Comparison of ENCODE assay signal across 8 cellular contexts in genomic region chr20:58850693-58851174, GRCh38. TPM values are rescaled to one million over a fixed set of nuclear protein-coding genes. Genes with fewer than 3 reads are reported as not detected.
DNase-seq lines count a peak whose midpoint lies in the region; ATAC-seq, FAIRE-seq and TF ChIP-seq lines count a peak whose summit lies in the region.

TSS of gene GNAS-AS1 (minus strand) at chr20:58850902.

- peak; percentile 81 for ATAC-seq in HG03108 (IDR thresholded peaks at IDR 0.05; ENCODE audit: unreplicated experiment)
- ATAC-seq in left cardiac atrium, result peak; percentile 91 to 93

- H3K4me3 Mint-ChIP-seq in activated naive CD8-positive, alpha-beta T cell treated with anti-CD3 and anti-CD28 coated beads for 36 hours, result peak within 1 kb of the TSS; percentile 84

- TF ChIP-seq POLR2A in GM18951 (IDR thresholded peaks at IDR 0.05; ENCODE audit: extremely low read depth, insufficient read depth, insufficient read length), result peak; percentile 68

- DNase-seq in SK-MEL-5 (ENCODE audit: low read depth, low spot score) (peak; percentile 83), left cardiac atrium (peak; percentile 78), renal cortical epithelial cell (ENCODE audit: low read depth) (peak; percentile 60), urothelium cell line (ENCODE audit: low spot score) (peak; percentile 100), DMS 273 treated with DMSO at 0.1 percent for 48 hours (lab: John Stamatoyannopoulos, UW) (no peak)
- DNase-seq in activated naive CD8-positive, alpha-beta T cell treated with anti-CD3 and anti-CD28 coated beads for 36 hours, result peak; percentile 87

- FAIRE-seq in urothelium cell line (lab: Jason Lieb, UNC), result peak; percentile 99

- peaks cover 57% of the 10 kb centered on the region for H3K27me3 Mint-ChIP-seq in activated naive CD8-positive, alpha-beta T cell treated with anti-CD3 and anti-CD28 coated beads for 36 hours

- no peaks in the 10 kb centered on the region for H3K36me3 Mint-ChIP-seq in activated naive CD8-positive, alpha-beta T cell treated with anti-CD3 and anti-CD28 coated beads for 36 hours

- no peaks in the 10 kb centered on the region for H3K9me3 Mint-ChIP-seq in activated naive CD8-positive, alpha-beta T cell treated with anti-CD3 and anti-CD28 coated beads for 36 hours

- in situ Hi-C loops in GM18951 (cut with MboI; ENCODE audit: low sequenced_read_pairs, unreplicated experiment), result loop anchor here (25.0 kb wide), 1 partner anchor 612 kb away; no protein-coding TSS in a partner anchor
- in situ Hi-C loops in SK-MEL-5 (cut with HindIII; ENCODE audit: low pct_unique_long_range_greater_than_20kb, low sequenced_read_pairs), result no loop called here

- peaks cover 32% of the 10 kb centered on the region for H3K4me1 Mint-ChIP-seq in activated naive CD8-positive, alpha-beta T cell treated with anti-CD3 and anti-CD28 coated beads for 36 hours

- peak within 1 kb of the TSS; percentile 55 for H3K27ac Mint-ChIP-seq in activated naive CD8-positive, alpha-beta T cell treated with anti-CD3 and anti-CD28 coated beads for 36 hours

- intact Hi-C loops in left cardiac atrium (cut with DNase I), result no loop called here

RNA-seq across cellular contexts. Expression of gene GNAS-AS1, which starts in this region (rescaled TPM):
- total RNA-seq in SK-MEL-5 (2014; rRNA removed; shearing (Covaris generic)), result 0.55 and 0.90 TPM in 2 replicates
- 0.10 and 1.3 TPM in 2 replicates for polyA plus RNA-seq in SK-MEL-5 (2015; cell fraction: cytosol; rRNA removed)
- 0.75 TPM in 1 of 2 replicates, not detected in the other for polyA plus RNA-seq in SK-MEL-5 (2015; cell fraction: nucleus; rRNA removed)
- total RNA-seq in activated naive CD8-positive, alpha-beta T cell treated with anti-CD3 and anti-CD28 coated beads for 36 hours, result 1 to 10 TPM; 1.0 to 1.3 TPM
- total RNA-seq in left cardiac atrium, result under 1 TPM; 0.37 to 0.80 TPM
- total RNA-seq in renal cortical epithelial cell, result under 0.01 and 0.65 TPM in 2 replicates

Comparison
In these comparisons a context has a peak if more than half of its experiments do, and no peak if none do; other contexts are left out.
1. Peak in DNase-seq and ATAC-seq in left cardiac atrium; RNA of the gene not detected or under 1 TPM.
2. Peak in DNase-seq in renal cortical epithelial cell; RNA of the gene not detected or under 1 TPM.